15 cellular contexts compared by ENCODE assay signal in genomic region chr4:52873861-52874343, GRCh38. TPM values are rescaled to one million over a fixed set of nuclear protein-coding genes. Genes with fewer than 3 reads are reported as not detected.
DNase-seq lines count a peak whose midpoint lies in the region; ATAC-seq, FAIRE-seq and TF ChIP-seq lines count a peak whose summit lies in the region.
"Had no signal": no experiment of that assay in that cellular context is flagged by ENCODE, and none has a peak within 500 bp of the region (broad histone marks: within the 10 kb centered on the region; RNA-seq: fewer than 3 reads in every experiment).

No MANE protein-coding gene starts in this region.

- H4K8ac ChIP-seq in H1 (ENCODE audit: extremely low read depth, insufficient read depth, low read length), result no peak overlapping the region

- H3K9me3 ChIP-seq in SK-N-SH (no peaks in the 10 kb centered on the region), H1 (ENCODE audit: insufficient read depth in 2 of 2, low read depth in 1 of 2, low read length in 1 of 2) (no peaks in the 10 kb centered on the region)

- H3K4me1 ChIP-seq in SK-N-SH (ENCODE audit: control insufficient read depth in 1 of 2, insufficient read depth in 2 of 2, low read depth in 1 of 2, low read length in 1 of 2), result peaks cover 0 to 56% of the 10 kb centered on the region in 2 experiments; a peak in 2 of 4 replicates
- peaks cover 6 to 33% (median 24%) of the 10 kb centered on the region in 4 experiments for H3K4me1 ChIP-seq in H1 (replicated peaks in 1 of 4; ENCODE audit: control insufficient read depth in 3 of 4, insufficient read depth in 4 of 4, low read length in 3 of 4)

- peaks cover 30% of the 10 kb centered on the region for H3K4me1 Mint-ChIP-seq in type B pancreatic cell (ENCODE audit: unreplicated experiment)
- H3K4me1 Mint-ChIP-seq: naive B cell had no signal

- H3K4me3 ChIP-seq in SK-N-SH (ENCODE audit: low read depth in 2 of 2, low read length in 1 of 2) (no peak overlapping the region), H1 (ENCODE audit: extremely low read depth in 1 of 4, insufficient read depth in 2 of 4, low read depth in 3 of 4, low read length in 4 of 4) (peak overlapping the region in 1 of 4 experiments; percentile 45; a peak in 2 of 8 replicates)

- peak overlapping the region; percentile 34 for H3K4me3 Mint-ChIP-seq in type B pancreatic cell
- H3K4me3 Mint-ChIP-seq: CD8-positive, alpha-beta T cell; naive B cell; stimulated activated naive CD8-positive, alpha-beta T cell treated with anti-CD3 and anti-CD28 coated beads, Interleukin-15, Interleukin-2, amounts not matched to agents 100 ng/mL and 50 ng/mL, for 24 hours had no signal

- H3K9me3 Mint-ChIP-seq in type B pancreatic cell, result no peaks in the 10 kb centered on the region
- H3K9me3 Mint-ChIP-seq: CD8-positive, alpha-beta T cell; naive B cell; stimulated activated naive CD8-positive, alpha-beta T cell treated with anti-CD3 and anti-CD28 coated beads, Interleukin-15, Interleukin-2, amounts not matched to agents 100 ng/mL and 50 ng/mL, for 24 hours had no signal

- DNase-seq in SK-N-SH (no peak), H1 (ENCODE audit: low read depth in 1 of 2, low spot score in 2 of 2) (peak; percentile 58 to 67), left kidney (ENCODE audit: low read depth, low spot score) (peak; percentile 79), type B pancreatic cell (ENCODE audit: extremely low spot score, unreplicated experiment) (no peak), medulla oblongata (ENCODE audit: extremely low spot score) (no peak)
- DNase-seq: activated naive CD4-positive, alpha-beta T cell treated with Interleukin-2 at 50 U/mL for 16 hours; CD8-positive, alpha-beta T cell; MV-4-11; naive B cell had no signal

- peak; percentile 98 for FAIRE-seq in H1 (lab: Jason Lieb, UNC)
- FAIRE-seq: A204.1 had no signal

- peak overlapping the region; percentile 7 for H2BK120ac ChIP-seq in H1 (replicated peaks; ENCODE audit: low read depth, low read length)

- no peaks in the 10 kb centered on the region for H3K23me2 ChIP-seq in H1 (ENCODE audit: low read depth, low read length)

- H3F3A ChIP-seq in SK-N-SH (replicated peaks; ENCODE audit: insufficient read depth), result no peaks in the 10 kb centered on the region

- H3K23ac ChIP-seq in H1 (ENCODE audit: insufficient read length), result no peak overlapping the region

- TF ChIP-seq EP300 in SK-N-SH (IDR thresholded peaks at IDR 0.05; ENCODE audit: borderline replicate concordance in 1 of 2, low read depth in 1 of 2, low read length in 1 of 2) (no peak), H1 (IDR thresholded peaks at IDR 0.05; ENCODE audit: borderline replicate concordance in 1 of 2, low read depth in 2 of 2, low read length in 2 of 2) (peak in 1 of 2 experiments; percentile 97; a peak in 2 of 3 replicates)

- peak; percentile 41; the same call in 2 of the 3 replicates for ATAC-seq in SK-N-SH treated with all-trans-retinoic acid at 6 μM for 48 hours
- no peak for ATAC-seq in HG03571 (IDR thresholded peaks at IDR 0.05; ENCODE audit: unreplicated experiment)
- ATAC-seq in esophagus mucosa, result no peak
- ATAC-seq: CD8-positive, alpha-beta T cell had no signal

- no peaks in the 10 kb centered on the region for H3K79me1 ChIP-seq in H1 (ENCODE audit: low read depth, low read length)

- H3K9me2 ChIP-seq in SK-N-SH, result no peaks in the 10 kb centered on the region

- H3K4ac ChIP-seq in H1 (replicated peaks; ENCODE audit: insufficient read length, low read depth, low read length), result no peak overlapping the region

- H4K5ac ChIP-seq in H1 (ENCODE audit: insufficient read length, low read depth, low read length), result peak overlapping the region; percentile 1

- no peaks in the 10 kb centered on the region for H3K79me2 ChIP-seq in SK-N-SH (ENCODE audit: insufficient read depth)
- no peaks in the 10 kb centered on the region for H3K79me2 ChIP-seq in H1 (ENCODE audit: control insufficient read depth in 1 of 2, insufficient read depth in 2 of 2, low read length in 2 of 2)

- peak overlapping the region; percentile 77; the same call in 1 of the 2 replicates for H2BK20ac ChIP-seq in H1 (ENCODE audit: low read length)

- H3K27me3 Mint-ChIP-seq in type B pancreatic cell, result peaks cover 2% of the 10 kb centered on the region
- H3K27me3 Mint-ChIP-seq: naive B cell; stimulated activated naive CD8-positive, alpha-beta T cell treated with anti-CD3 and anti-CD28 coated beads, Interleukin-15, Interleukin-2, amounts not matched to agents 100 ng/mL and 50 ng/mL, for 24 hours had no signal

- 0 out of 3 replicates have a peak, but pooled peaks of 1 of the 2 experiments have one; percentile 32 for TF ChIP-seq POLR2A in H1 (IDR thresholded peaks at IDR 0.05; ENCODE audit: control extremely low read depth in 1 of 2, low read depth in 2 of 2, low read length in 2 of 2)

- H2AK5ac ChIP-seq in H1 (ENCODE audit: low read depth, low read length), result 0 out of 2 replicates have a peak overlapping the region, but pooled peaks have one; percentile 29

- H2BK15ac ChIP-seq in H1 (ENCODE audit: low read length), result peak overlapping the region; percentile 22

- H3K36me3 Mint-ChIP-seq in type B pancreatic cell, result no peaks in the 10 kb centered on the region

- no peaks in the 10 kb centered on the region for H3K36me3 ChIP-seq in SK-N-SH (replicated peaks in 1 of 2; ENCODE audit: control insufficient read depth in 1 of 2, insufficient read depth in 2 of 2, low read length in 1 of 2)
- no peaks in the 10 kb centered on the region for H3K36me3 ChIP-seq in H1 (ENCODE audit: control insufficient read depth in 2 of 4, insufficient read depth in 4 of 4, low read length in 3 of 4)

- no peak overlapping the region for H3K14ac ChIP-seq in H1 (ENCODE audit: insufficient read length)

- TF ChIP-seq RAD21 in SK-N-SH (IDR thresholded peaks at IDR 0.05; ENCODE audit: low read length) (no peak), H1 (IDR thresholded peaks at IDR 0.05 in 1 of 2, conservative IDR thresholded peaks at IDR 0.05 in 1 of 2; ENCODE audit: low read depth in 2 of 2, low read length in 2 of 2) (peak in 1 of 2 experiments; percentile 25; a peak in 2 of 4 replicates)

- peak overlapping the region; percentile 63; the same call in 1 of the 2 replicates for H2BK5ac ChIP-seq in H1 (ENCODE audit: low read depth, low read length)

- WGBS in SK-N-SH (ENCODE audit: low lambda C conversion rate), result 62% methylated on average over 10 of the region's 10 CpGs
- 18% methylated on average over 10 of the region's 10 CpGs; no CpG with 5 or more reads in 1 of the 2 experiments for WGBS in H1 (ENCODE audit: extremely low coverage in 1 of 2, insufficient coverage in 1 of 2, insufficient read length in 1 of 2, insufficient replicate concordance in 2 of 2, low coverage in 1 of 2, low lambda C conversion rate in 2 of 2, missing lambda C conversion rate in 1 of 2), 2 experiments

- H4K20me1 ChIP-seq in SK-N-SH (ENCODE audit: insufficient read depth) (no peaks in the 10 kb centered on the region), H1 (replicated peaks in 1 of 2; ENCODE audit: control insufficient read depth in 1 of 2, insufficient read depth in 2 of 2, low read length in 2 of 2) (no peaks in the 10 kb centered on the region)

- H3K27ac ChIP-seq in SK-N-SH (ENCODE audit: low read depth in 2 of 2, low read length in 1 of 2) (no peak overlapping the region; a peak in 1 of 4 replicates), H1 (ENCODE audit: low read depth, low read length) (no peak overlapping the region; the same call in 1 of the 2 replicates)
- H3K27ac ChIP-seq: VCaP had no signal

- H3K56ac ChIP-seq in H1 (replicated peaks; ENCODE audit: insufficient read length, low read depth, low read length), result no peak overlapping the region

- peak overlapping the region; percentile 86 for H2BK12ac ChIP-seq in H1 (ENCODE audit: low read depth, low read length)

- no peaks in the 10 kb centered on the region for H3K27me3 ChIP-seq in SK-N-SH (ENCODE audit: insufficient read depth)
- no peaks in the 10 kb centered on the region; a peak in 2 of 7 replicates for H3K27me3 ChIP-seq in H1 (replicated peaks in 1 of 4; ENCODE audit: control insufficient read depth in 3 of 4, extremely low read depth in 1 of 4, insufficient read depth in 3 of 4, low read length in 3 of 4)

- no peak overlapping the region for H2AFZ ChIP-seq in SK-N-SH (ENCODE audit: low read depth)
- H2AFZ ChIP-seq in H1 (ENCODE audit: low read length), result no peak overlapping the region

- no peak for TF ChIP-seq CTCF in SK-N-SH (IDR thresholded peaks at IDR 0.05)
- no peak for TF ChIP-seq CTCF in H1 (IDR thresholded peaks at IDR 0.05; ENCODE audit: control extremely low read depth in 1 of 3, insufficient read depth in 1 of 3, low read depth in 1 of 3, low read length in 3 of 3)
- TF ChIP-seq CTCF in type B pancreatic cell (conservative IDR thresholded peaks at IDR 0.05), result no peak

- H3K9ac ChIP-seq in SK-N-SH (no peak overlapping the region), H1 (replicated peaks in 1 of 4; ENCODE audit: extremely low read depth in 1 of 4, low read depth in 3 of 4, low read length in 3 of 4) (peak overlapping the region in 1 of 4 experiments; percentile 24; a peak in 1 of 7 replicates)

- peak overlapping the region; percentile 62; the same call in 1 of the 2 replicates for H3K18ac ChIP-seq in H1 (ENCODE audit: extremely low read depth, low read length)

- H3K4me2 ChIP-seq in SK-N-SH, result no peak overlapping the region
- peak overlapping the region; percentile 46 to 57 for H3K4me2 ChIP-seq in H1 (ENCODE audit: insufficient read depth in 1 of 2, low read depth in 2 of 2, low read length in 2 of 2)

- CTCF ChIA-PET in SK-N-SH (lab: Yijun Ruan, JAX), result no interaction called here
- CTCF ChIA-PET in H1 (lab: Charles Lee; ENCODE audit: partially characterized antibody), result interaction anchor here (0.7 to 1.8 kb wide), 7 partner anchors 9 to 114 kb away, joined by 3 to 4 read pairs (median 3); partner anchors contain the start of gene RASL11B

- POLR2A ChIA-PET in SK-N-SH (lab: Yijun Ruan, JAX) (interaction anchor here (0.6 kb wide), 1 partner anchor 505 kb away, joined by 3 read pairs; no protein-coding TSS in a partner anchor), H1 (lab: Charles Lee; ENCODE audit: partially characterized antibody) (interaction anchor here (0.7 to 4.7 kb wide), 10 partner anchors 9 to 218 kb away, joined by 3 to 43 read pairs (median 4); no protein-coding TSS in a partner anchor)

- H3K27ac Mint-ChIP-seq in type B pancreatic cell, result no peak overlapping the region
- H3K27ac Mint-ChIP-seq: CD8-positive, alpha-beta T cell; stimulated activated naive CD8-positive, alpha-beta T cell treated with anti-CD3 and anti-CD28 coated beads, Interleukin-15, Interleukin-2, amounts not matched to agents 100 ng/mL and 50 ng/mL, for 24 hours had no signal

- peak overlapping the region; percentile 13 for H4K91ac ChIP-seq in H1 (replicated peaks; ENCODE audit: insufficient read length, low read length)

RNA-seq across cellular contexts. Expression of gene RASL11B, which starts 11.8 kb away (rescaled TPM):
- polyA plus RNA-seq in SK-N-SH (2012; rRNA removed), result 0.54 and 1.2 TPM in 2 replicates
- polyA plus RNA-seq in SK-N-SH (2012; cell fraction: cytosol; rRNA removed), result 1.3 and 2.6 TPM in 2 replicates
- polyA plus RNA-seq in SK-N-SH (2012; cell fraction: nucleus; rRNA removed), result 0.52 and 0.69 TPM in 2 replicates
- 71.4 and 75.5 TPM in 2 replicates for total RNA-seq in H1 (2021; fragmentation: NEBNext Ultra II Directional; extraction: Animal tissue kit (Norgen Biotek cat#: 25700))
- 43.4 and 49.8 TPM in 2 replicates for polyA plus RNA-seq in H1 (2011; rRNA removed)
- 56.0 TPM for polyA plus RNA-seq in H1 (2011; cell fraction: cytosol; rRNA removed)
- 36.6 TPM for polyA plus RNA-seq in H1 (2011; cell fraction: nucleus; rRNA removed)
- polyA plus RNA-seq in H1 (2012, experiment 1 of 2), result 38.7 to 54.6 TPM (median 48.5 TPM) in 4 replicates
- polyA plus RNA-seq in H1 (2012, experiment 2 of 2), result 63.2 TPM
- 69.8 TPM for polyA plus RNA-seq in H1 (2013, experiment 1 of 2)
- polyA plus RNA-seq in H1 (2013, experiment 2 of 2), result 72.4 TPM
- polyA minus RNA-seq in H1 (2011; rRNA and poly(A)+ RNA removed), result 63.6 and 88.9 TPM in 2 replicates
- polyA minus RNA-seq in H1 (2011; cell fraction: cytosol; rRNA and poly(A)+ RNA removed), result 42.1 TPM
- polyA minus RNA-seq in H1 (2011; cell fraction: nucleus; rRNA and poly(A)+ RNA removed), result 63.3 TPM
- 2.7 and 15.7 TPM in 2 replicates for total RNA-seq in type B pancreatic cell (ENCODE audit: low replicate concordance)
- 1.0 TPM for total RNA-seq in esophagus mucosa

Comparison
In these comparisons a context has a peak if more than half of its experiments do, and no peak if none do; other contexts are left out.
1. DNase-seq: peak in H1 (2 of 2) and left kidney (single experiment); none in SK-N-SH (single experiment), type B pancreatic cell (single experiment) and medulla oblongata (single experiment).